Comparison of ENCODE assay signal across 13 cellular contexts in genomic region chr10:71638577-71639411, GRCh38.
DNase-seq lines count a peak whose midpoint lies in the region; ATAC-seq, FAIRE-seq and TF ChIP-seq lines count a peak whose summit lies in the region.
"Had no signal": no experiment of that assay in that cellular context is flagged by ENCODE, and none has a peak within 500 bp of the region (broad histone marks: within the 10 kb centered on the region; RNA-seq: fewer than 3 reads in every experiment).

No MANE protein-coding gene starts in this region.

- H2BK15ac ChIP-seq in H9 (ENCODE audit: low read depth, low read length) = no peak overlapping the region

- H4K91ac ChIP-seq in H9 (ENCODE audit: insufficient read length, low read depth, low read length) = no peak overlapping the region

- H3K56ac ChIP-seq in H9 (ENCODE audit: insufficient read length, low read depth, low read length) = no peak overlapping the region

- no peak overlapping the region for H3K4me2 ChIP-seq in H9 (ENCODE audit: insufficient read depth, insufficient read length, low read length)

- H4K8ac ChIP-seq in H9 (replicated peaks; ENCODE audit: insufficient read length, low read depth, low read length) = no peak overlapping the region

- FAIRE-seq in kidney (lab: Jason Lieb, UNC) = no peak

- H3K27ac Mint-ChIP-seq in H9 = no peak overlapping the region
- H3K27ac Mint-ChIP-seq: activated CD8-positive, alpha-beta memory T cell treated with anti-CD3 and anti-CD28 coated beads, Interleukin-2, amount 10 ng/mL, durations not matched to agents 7 days and 5 days; mesothelial cell of epicardium; T-helper 17 cell had no signal

- no peaks in the 10 kb centered on the region for H4K20me1 ChIP-seq in H9 (ENCODE audit: control insufficient read depth, insufficient read depth, insufficient read length)

- no peak overlapping the region for H3K4me3 Mint-ChIP-seq in H9
- H3K4me3 Mint-ChIP-seq: activated CD8-positive, alpha-beta memory T cell treated with anti-CD3 and anti-CD28 coated beads, Interleukin-2, amount 10 ng/mL, durations not matched to agents 7 days and 5 days; mesothelial cell of epicardium; T-helper 17 cell had no signal

- H3K14ac ChIP-seq in H9 (ENCODE audit: insufficient read depth, low read length) = peak overlapping the region; percentile 62; the same call in 1 of the 2 replicates

- H3K4ac ChIP-seq in H9 (ENCODE audit: low read depth, low read length) = no peak overlapping the region

- H3K27me3 ChIP-seq in H9 (ENCODE audit: insufficient read depth, low read length) = no peaks in the 10 kb centered on the region; the same call in 1 of the 2 replicates

- WGBS in H9 (ENCODE audit: extremely low coverage, insufficient read length, low lambda C conversion rate) = no CpG with 5 or more reads among the region's 23 CpGs

- H3K9ac ChIP-seq in H9 (ENCODE audit: extremely low read depth, insufficient read length, low read length) (no peak overlapping the region), kidney (ENCODE audit: low read length in 2 of 2) (no peak overlapping the region)

- H3K27me3 Mint-ChIP-seq in H9 (ENCODE audit: low read depth) = peaks cover 57% of the 10 kb centered on the region
- H3K27me3 Mint-ChIP-seq: activated CD8-positive, alpha-beta memory T cell treated with anti-CD3 and anti-CD28 coated beads, Interleukin-2, amount 10 ng/mL, durations not matched to agents 7 days and 5 days; T-helper 17 cell had no signal

- H3K9me3 ChIP-seq in H9 (ENCODE audit: control insufficient read depth, low read depth, low read length) = no peaks in the 10 kb centered on the region
- H3K9me3 ChIP-seq in kidney (ENCODE audit: control insufficient read depth in 1 of 2, low read length in 2 of 2) = no peaks in the 10 kb centered on the region

- H3K79me2 ChIP-seq in H9 (ENCODE audit: insufficient read depth, low read length) = no peaks in the 10 kb centered on the region

- H2AK5ac ChIP-seq in H9 (ENCODE audit: insufficient read length, low read length) = no peak overlapping the region

- no peak overlapping the region for H3T11ph ChIP-seq in H9 (ENCODE audit: low read length)

- H3K36me3 ChIP-seq in kidney (ENCODE audit: control insufficient read depth in 1 of 2, insufficient read depth in 2 of 2, low read length in 2 of 2) = no peaks in the 10 kb centered on the region

- H3K18ac ChIP-seq in H9 (ENCODE audit: insufficient read length, low read depth, low read length) = peak overlapping the region; percentile 36

- no peak overlapping the region for H2BK12ac ChIP-seq in H9 (ENCODE audit: insufficient read length, low read depth, low read length)

- no peak overlapping the region for H3K23ac ChIP-seq in H9 (ENCODE audit: insufficient read length, low read depth, low read length)

- no peak overlapping the region for H2BK20ac ChIP-seq in H9 (ENCODE audit: low read depth, low read length, poor library complexity, severe bottlenecking)

- H3K9me3 Mint-ChIP-seq in H9 = no peaks in the 10 kb centered on the region; a peak in 1 of 5 replicates
- H3K9me3 Mint-ChIP-seq: effector memory CD8-positive, alpha-beta T cell; mesothelial cell of epicardium had no signal

- H3K79me1 ChIP-seq in H9 (ENCODE audit: insufficient read depth, low read depth, low read length, poor library complexity, severe bottlenecking) = no peaks in the 10 kb centered on the region

- DNase-seq in H9 (no peak), OCI-M1 (lab: John Stamatoyannopoulos, UW) (peak; percentile 99), kidney (no peak), sciatic nerve (ENCODE audit: low spot score) (no peak), globus pallidus (ENCODE audit: low spot score) (no peak)
- DNase-seq in stimulated activated CD4-positive, alpha-beta T cell treated with anti-CD3 and anti-CD28 coated beads, Interleukin-2, amount 100 ng/mL, for 24 hours = no peak
- DNase-seq: activated CD8-positive, alpha-beta memory T cell treated with anti-CD3 and anti-CD28 coated beads, Interleukin-2, amount 10 ng/mL, durations not matched to agents 7 days and 5 days; effector memory CD8-positive, alpha-beta T cell; NCI-H1092 treated with DMSO at 0.1 percent for 48 hours; T-helper 17 cell had no signal

- peak; percentile 35 for ATAC-seq in sciatic nerve
- no peak for ATAC-seq in HG03439 (IDR thresholded peaks at IDR 0.05; ENCODE audit: unreplicated experiment)
- ATAC-seq: activated CD8-positive, alpha-beta memory T cell treated with anti-CD3 and anti-CD28 coated beads, Interleukin-2, amount 10 ng/mL, durations not matched to agents 7 days and 5 days had no signal

- no peak overlapping the region for H2BK5ac ChIP-seq in H9 (ENCODE audit: insufficient read length, low read length)

- H3K4me1 Mint-ChIP-seq in H9 = peaks cover 48 to 64% of the 10 kb centered on the region in 2 experiments

- no peak overlapping the region for H2BK120ac ChIP-seq in H9 (ENCODE audit: low read depth, low read length, poor library complexity, severe bottlenecking)

- TF ChIP-seq CTCF in H9 (conservative IDR thresholded peaks at IDR 0.05) (no peak), kidney (IDR thresholded peaks at IDR 0.05; ENCODE audit: borderline replicate concordance, extremely low read depth, insufficient read depth) (no peak)

- no peak overlapping the region for H2AFZ ChIP-seq in H9 (ENCODE audit: low read length)

- H3K27ac ChIP-seq in H9 (ENCODE audit: insufficient read length, low read depth, low read length) (no peak overlapping the region), kidney (ENCODE audit: low read depth in 2 of 2, low read length in 2 of 2) (peak overlapping the region; percentile 39 to 52)

- no peaks in the 10 kb centered on the region for H3K23me2 ChIP-seq in H9 (ENCODE audit: insufficient read length, low read depth, low read length, poor library complexity, severe bottlenecking)

- H3K4me1 ChIP-seq in H9 (ENCODE audit: insufficient read depth, low read length) (peaks cover 20% of the 10 kb centered on the region; the same call in 1 of the 2 replicates), kidney (ENCODE audit: control insufficient read depth in 1 of 2, insufficient read depth in 1 of 2, low read depth in 1 of 2, low read length in 2 of 2) (peaks cover 21 to 33% of the 10 kb centered on the region in 2 donors)

- H3K36me3 Mint-ChIP-seq in H9 (ENCODE audit: insufficient read depth in 1 of 3, low read depth in 3 of 3) = no peaks in the 10 kb centered on the region
- H3K36me3 Mint-ChIP-seq: activated CD8-positive, alpha-beta memory T cell treated with anti-CD3 and anti-CD28 coated beads, Interleukin-2, amount 10 ng/mL, durations not matched to agents 7 days and 5 days; mesothelial cell of epicardium had no signal

- H3K4me3 ChIP-seq in kidney (ENCODE audit: low read length in 2 of 2) = no peak overlapping the region
- H3K4me3 ChIP-seq: skin epidermis had no signal

- H4K5ac ChIP-seq in H9 (ENCODE audit: insufficient read length, low read depth, low read length) = no peak overlapping the region

- intact Hi-C loops in kidney (cut with DNase I) = no loop called here
- intact Hi-C loops in sciatic nerve (cut with DNase I) = no loop called here
